In the genomic region with DNA sequence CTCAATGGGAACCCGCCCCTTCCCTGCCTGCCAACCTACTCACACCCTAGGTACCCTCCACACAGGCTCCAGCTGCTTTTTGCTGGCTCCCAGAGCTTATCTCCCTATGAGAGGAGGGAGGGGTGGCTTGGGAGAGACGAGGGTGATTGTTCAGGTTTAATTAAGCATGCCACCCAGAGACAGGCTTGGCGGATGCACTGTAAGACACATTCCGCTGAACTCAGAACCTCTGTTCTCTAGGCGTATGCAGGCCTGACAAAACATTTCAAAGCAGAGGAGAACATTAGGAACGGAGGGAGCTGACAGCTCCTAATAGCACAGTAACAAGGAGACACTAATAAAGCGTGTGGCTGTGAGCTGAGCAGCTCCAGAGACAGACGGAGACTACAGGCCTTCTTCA, we compare ENCODE assay signal across 1 cellular context.
TF ChIP-seq lines count a peak whose summit lies in the region.

No MANE protein-coding gene starts in this region.

TF ChIP-seq in GM23338, 12 proteins besides CTCF, POLR2A, EP300 and RAD21 (continued from another document):
- TF ChIP-seq, protein P1, sequence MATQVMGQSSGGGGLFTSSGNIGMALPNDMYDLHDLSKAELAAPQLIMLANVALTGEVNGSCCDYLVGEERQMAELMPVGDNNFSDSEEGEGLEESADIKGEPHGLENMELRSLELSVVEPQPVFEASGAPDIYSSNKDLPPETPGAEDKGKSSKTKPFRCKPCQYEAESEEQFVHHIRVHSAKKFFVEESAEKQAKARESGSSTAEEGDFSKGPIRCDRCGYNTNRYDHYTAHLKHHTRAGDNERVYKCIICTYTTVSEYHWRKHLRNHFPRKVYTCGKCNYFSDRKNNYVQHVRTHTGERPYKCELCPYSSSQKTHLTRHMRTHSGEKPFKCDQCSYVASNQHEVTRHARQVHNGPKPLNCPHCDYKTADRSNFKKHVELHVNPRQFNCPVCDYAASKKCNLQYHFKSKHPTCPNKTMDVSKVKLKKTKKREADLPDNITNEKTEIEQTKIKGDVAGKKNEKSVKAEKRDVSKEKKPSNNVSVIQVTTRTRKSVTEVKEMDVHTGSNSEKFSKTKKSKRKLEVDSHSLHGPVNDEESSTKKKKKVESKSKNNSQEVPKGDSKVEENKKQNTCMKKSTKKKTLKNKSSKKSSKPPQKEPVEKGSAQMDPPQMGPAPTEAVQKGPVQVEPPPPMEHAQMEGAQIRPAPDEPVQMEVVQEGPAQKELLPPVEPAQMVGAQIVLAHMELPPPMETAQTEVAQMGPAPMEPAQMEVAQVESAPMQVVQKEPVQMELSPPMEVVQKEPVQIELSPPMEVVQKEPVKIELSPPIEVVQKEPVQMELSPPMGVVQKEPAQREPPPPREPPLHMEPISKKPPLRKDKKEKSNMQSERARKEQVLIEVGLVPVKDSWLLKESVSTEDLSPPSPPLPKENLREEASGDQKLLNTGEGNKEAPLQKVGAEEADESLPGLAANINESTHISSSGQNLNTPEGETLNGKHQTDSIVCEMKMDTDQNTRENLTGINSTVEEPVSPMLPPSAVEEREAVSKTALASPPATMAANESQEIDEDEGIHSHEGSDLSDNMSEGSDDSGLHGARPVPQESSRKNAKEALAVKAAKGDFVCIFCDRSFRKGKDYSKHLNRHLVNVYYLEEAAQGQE (IDR thresholded peaks at IDR 0.05; ENCODE audit: unreplicated experiment) = no peak
- TF ChIP-seq NANOG (IDR thresholded peaks at IDR 0.05; ENCODE audit: borderline replicate concordance) (no peak), CREB1 (CRISPR knock-in tag; IDR thresholded peaks at IDR 0.05; ENCODE audit: low read depth) (no peak), POLR2AphosphoS5 (IDR thresholded peaks at IDR 0.05; ENCODE audit: low read depth) (no peak), STAT1 (IDR thresholded peaks at IDR 0.05; ENCODE audit: unreplicated experiment) (no peak), ZNF114 (CRISPR knock-in tag; IDR thresholded peaks at IDR 0.05) (no peak), EZH2 (IDR thresholded peaks at IDR 0.05; ENCODE audit: low read depth, unreplicated experiment) (no peak), ZNF331 (CRISPR knock-in tag; IDR thresholded peaks at IDR 0.05; ENCODE audit: low read depth) (no peak), JUNB (IDR thresholded peaks at IDR 0.05; ENCODE audit: unreplicated experiment) (no peak)
- TF ChIP-seq, protein P2, sequence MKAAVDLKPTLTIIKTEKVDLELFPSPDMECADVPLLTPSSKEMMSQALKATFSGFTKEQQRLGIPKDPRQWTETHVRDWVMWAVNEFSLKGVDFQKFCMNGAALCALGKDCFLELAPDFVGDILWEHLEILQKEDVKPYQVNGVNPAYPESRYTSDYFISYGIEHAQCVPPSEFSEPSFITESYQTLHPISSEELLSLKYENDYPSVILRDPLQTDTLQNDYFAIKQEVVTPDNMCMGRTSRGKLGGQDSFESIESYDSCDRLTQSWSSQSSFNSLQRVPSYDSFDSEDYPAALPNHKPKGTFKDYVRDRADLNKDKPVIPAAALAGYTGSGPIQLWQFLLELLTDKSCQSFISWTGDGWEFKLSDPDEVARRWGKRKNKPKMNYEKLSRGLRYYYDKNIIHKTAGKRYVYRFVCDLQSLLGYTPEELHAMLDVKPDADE (IDR thresholded peaks at IDR 0.05) = no peak
- TF ChIP-seq, protein P3, sequence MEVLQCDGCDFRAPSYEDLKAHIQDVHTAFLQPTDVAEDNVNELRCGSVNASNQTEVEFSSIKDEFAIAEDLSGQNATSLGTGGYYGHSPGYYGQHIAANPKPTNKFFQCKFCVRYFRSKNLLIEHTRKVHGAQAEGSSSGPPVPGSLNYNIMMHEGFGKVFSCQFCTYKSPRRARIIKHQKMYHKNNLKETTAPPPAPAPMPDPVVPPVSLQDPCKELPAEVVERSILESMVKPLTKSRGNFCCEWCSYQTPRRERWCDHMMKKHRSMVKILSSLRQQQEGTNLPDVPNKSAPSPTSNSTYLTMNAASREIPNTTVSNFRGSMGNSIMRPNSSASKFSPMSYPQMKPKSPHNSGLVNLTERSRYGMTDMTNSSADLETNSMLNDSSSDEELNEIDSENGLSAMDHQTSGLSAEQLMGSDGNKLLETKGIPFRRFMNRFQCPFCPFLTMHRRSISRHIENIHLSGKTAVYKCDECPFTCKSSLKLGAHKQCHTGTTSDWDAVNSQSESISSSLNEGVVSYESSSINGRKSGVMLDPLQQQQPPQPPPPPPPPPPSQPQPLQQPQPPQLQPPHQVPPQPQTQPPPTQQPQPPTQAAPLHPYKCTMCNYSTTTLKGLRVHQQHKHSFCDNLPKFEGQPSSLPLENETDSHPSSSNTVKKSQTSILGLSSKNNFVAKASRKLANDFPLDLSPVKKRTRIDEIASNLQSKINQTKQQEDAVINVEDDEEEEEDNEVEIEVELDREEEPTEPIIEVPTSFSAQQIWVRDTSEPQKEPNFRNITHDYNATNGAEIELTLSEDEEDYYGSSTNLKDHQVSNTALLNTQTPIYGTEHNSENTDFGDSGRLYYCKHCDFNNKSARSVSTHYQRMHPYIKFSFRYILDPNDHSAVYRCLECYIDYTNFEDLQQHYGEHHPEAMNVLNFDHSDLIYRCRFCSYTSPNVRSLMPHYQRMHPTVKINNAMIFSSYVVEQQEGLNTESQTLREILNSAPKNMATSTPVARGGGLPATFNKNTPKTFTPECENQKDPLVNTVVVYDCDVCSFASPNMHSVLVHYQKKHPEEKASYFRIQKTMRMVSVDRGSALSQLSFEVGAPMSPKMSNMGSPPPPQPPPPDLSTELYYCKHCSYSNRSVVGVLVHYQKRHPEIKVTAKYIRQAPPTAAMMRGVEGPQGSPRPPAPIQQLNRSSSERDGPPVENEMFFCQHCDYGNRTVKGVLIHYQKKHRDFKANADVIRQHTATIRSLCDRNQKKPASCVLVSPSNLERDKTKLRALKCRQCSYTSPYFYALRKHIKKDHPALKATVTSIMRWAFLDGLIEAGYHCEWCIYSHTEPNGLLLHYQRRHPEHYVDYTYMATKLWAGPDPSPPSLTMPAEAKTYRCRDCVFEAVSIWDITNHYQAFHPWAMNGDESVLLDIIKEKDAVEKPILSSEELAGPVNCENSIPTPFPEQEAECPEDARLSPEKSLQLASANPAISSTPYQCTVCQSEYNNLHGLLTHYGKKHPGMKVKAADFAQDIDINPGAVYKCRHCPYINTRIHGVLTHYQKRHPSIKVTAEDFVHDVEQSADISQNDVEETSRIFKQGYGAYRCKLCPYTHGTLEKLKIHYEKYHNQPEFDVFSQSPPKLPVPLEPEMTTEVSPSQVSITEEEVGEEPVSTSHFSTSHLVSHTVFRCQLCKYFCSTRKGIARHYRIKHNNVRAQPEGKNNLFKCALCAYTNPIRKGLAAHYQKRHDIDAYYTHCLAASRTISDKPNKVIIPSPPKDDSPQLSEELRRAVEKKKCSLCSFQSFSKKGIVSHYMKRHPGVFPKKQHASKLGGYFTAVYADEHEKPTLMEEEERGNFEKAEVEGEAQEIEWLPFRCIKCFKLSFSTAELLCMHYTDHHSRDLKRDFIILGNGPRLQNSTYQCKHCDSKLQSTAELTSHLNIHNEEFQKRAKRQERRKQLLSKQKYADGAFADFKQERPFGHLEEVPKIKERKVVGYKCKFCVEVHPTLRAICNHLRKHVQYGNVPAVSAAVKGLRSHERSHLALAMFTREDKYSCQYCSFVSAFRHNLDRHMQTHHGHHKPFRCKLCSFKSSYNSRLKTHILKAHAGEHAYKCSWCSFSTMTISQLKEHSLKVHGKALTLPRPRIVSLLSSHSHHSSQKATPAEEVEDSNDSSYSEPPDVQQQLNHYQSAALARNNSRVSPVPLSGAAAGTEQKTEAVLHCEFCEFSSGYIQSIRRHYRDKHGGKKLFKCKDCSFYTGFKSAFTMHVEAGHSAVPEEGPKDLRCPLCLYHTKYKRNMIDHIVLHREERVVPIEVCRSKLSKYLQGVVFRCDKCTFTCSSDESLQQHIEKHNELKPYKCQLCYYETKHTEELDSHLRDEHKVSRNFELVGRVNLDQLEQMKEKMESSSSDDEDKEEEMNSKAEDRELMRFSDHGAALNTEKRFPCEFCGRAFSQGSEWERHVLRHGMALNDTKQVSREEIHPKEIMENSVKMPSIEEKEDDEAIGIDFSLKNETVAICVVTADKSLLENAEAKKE (CRISPR knock-in tag; IDR thresholded peaks at IDR 0.05) = no peak
TF ChIP-seq in GM23338: peak in this region for 0.
